In the genomic region with DNA sequence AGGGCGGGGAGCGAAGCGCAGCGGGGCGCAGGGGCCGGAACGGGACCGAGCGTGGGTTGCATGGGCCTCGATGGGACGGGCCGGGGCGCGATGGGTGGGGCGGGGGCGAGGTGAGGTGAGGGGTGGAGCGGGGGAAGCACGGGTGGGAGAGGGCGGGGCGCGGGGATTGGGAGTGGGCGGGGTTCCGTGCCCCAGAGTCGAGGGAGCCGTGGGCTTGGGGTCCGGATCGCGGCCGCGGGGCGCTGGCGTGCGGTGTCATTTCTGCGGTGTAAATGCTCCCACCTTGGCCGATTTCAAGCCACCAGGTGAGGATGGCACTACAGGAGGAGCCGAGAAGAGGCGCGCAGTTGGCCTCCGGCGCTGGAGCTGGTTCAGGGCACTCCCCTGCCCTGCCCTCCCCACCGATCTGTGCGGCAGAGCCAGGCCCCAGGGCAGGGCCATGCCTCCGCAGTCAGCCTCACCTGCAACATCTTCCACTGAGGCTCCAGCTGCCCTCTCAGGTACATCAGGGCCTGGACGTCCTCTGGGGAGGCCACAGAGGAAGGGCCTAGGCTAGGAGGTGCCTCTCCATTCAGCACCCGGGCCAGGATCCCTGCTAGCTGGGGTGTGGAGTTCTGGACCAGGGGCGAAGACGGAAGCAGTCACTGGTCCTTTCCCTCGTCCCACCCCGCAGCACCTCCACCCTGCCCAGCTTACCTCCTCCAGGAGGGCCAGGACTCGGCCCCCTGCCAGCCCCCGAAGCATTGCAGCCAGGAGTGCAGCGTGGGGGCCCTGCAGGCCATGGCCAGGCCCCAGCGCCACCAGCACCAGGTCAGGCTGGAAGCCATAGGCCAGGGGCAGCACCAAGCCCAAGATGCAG, we compare ENCODE assay signal across 8 cellular contexts. TPM values are rescaled to one million over a fixed set of nuclear protein-coding genes. Genes with fewer than 3 reads are reported as not detected.
DNase-seq lines count a peak whose midpoint lies in the region; ATAC-seq and TF ChIP-seq lines count a peak whose summit lies in the region.

No MANE protein-coding gene starts in this region.

- peaks cover 53% of the 10 kb centered on the region for H3K79me2 ChIP-seq in neural progenitor cell (ENCODE audit: low read depth)

- H2AFZ ChIP-seq in neural progenitor cell (replicated peaks), result peak overlapping the region; percentile 95

- peaks cover 36% of the 10 kb centered on the region for H3K4me1 Mint-ChIP-seq in neural progenitor cell

- TF ChIP-seq CTCF in epithelial cell of esophagus (IDR thresholded peaks at IDR 0.05; ENCODE audit: insufficient read depth, low read depth, low read length, missing control alignments) (no peak), neural progenitor cell (IDR thresholded peaks at IDR 0.05) (no peak)

- H3K9me3 Mint-ChIP-seq in neural progenitor cell, result no peaks in the 10 kb centered on the region

- H3K9ac ChIP-seq in neural progenitor cell, result peak overlapping the region; percentile 81

- peak overlapping the region; percentile 100 for H3K4me3 Mint-ChIP-seq in neural progenitor cell

- peaks cover 48% of the 10 kb centered on the region for H4K20me1 ChIP-seq in neural progenitor cell (ENCODE audit: low read depth)

- H3K36me3 ChIP-seq in SJCRH30 (peaks cover 2% of the 10 kb centered on the region), neural progenitor cell (no peaks in the 10 kb centered on the region)

- H3K4me2 ChIP-seq in neural progenitor cell, result peak overlapping the region; percentile 93

- H3K9me3 ChIP-seq in SJCRH30 (replicated peaks), result no peaks in the 10 kb centered on the region
- H3K9me3 ChIP-seq in neural progenitor cell (ENCODE audit: low read depth), result no peaks in the 10 kb centered on the region

- H3K27me3 ChIP-seq in SJCRH30, result no peaks in the 10 kb centered on the region
- no peaks in the 10 kb centered on the region for H3K27me3 ChIP-seq in neural progenitor cell

- H3F3A ChIP-seq in neural progenitor cell (ENCODE audit: low read depth), result peaks cover 26% of the 10 kb centered on the region

- DNase-seq in SJCRH30, result no peak
- DNase-seq in epithelial cell of esophagus (ENCODE audit: low read depth), result peak; percentile 48
- no peak for DNase-seq in neural progenitor cell (ENCODE audit: low spot score)
- DNase-seq in NCI-H1417 treated with DMSO at 0.1 percent for 48 hours (lab: John Stamatoyannopoulos, UW), result no peak
- no peak for DNase-seq in NCI-H2227 (lab: John Stamatoyannopoulos, UW; ENCODE audit: unreplicated experiment)
- no peak for DNase-seq in NCI-H1930 (lab: John Stamatoyannopoulos, UW)

- peaks cover 4% of the 10 kb centered on the region for H3K27me3 Mint-ChIP-seq in neural progenitor cell (ENCODE audit: insufficient read depth, low read depth)

- peaks cover 2% of the 10 kb centered on the region for H3K36me3 Mint-ChIP-seq in neural progenitor cell

- H3K27ac Mint-ChIP-seq in neural progenitor cell, result peak overlapping the region; percentile 99

- peaks cover 11% of the 10 kb centered on the region; the same call in 1 of the 2 replicates for H3K4me1 ChIP-seq in SJCRH30
- H3K4me1 ChIP-seq in neural progenitor cell, result peaks cover 18% of the 10 kb centered on the region

- H3K27ac ChIP-seq in SJCRH30, result peak overlapping the region; percentile 87
- H3K27ac ChIP-seq in neural progenitor cell, result peak overlapping the region; percentile 85

- H3K4me3 ChIP-seq in SJCRH30 (peak overlapping the region; percentile 95), epithelial cell of esophagus (ENCODE audit: low read length) (peak overlapping the region; percentile 94), neural progenitor cell (peak overlapping the region; percentile 94)

- ATAC-seq in GM21447 (IDR thresholded peaks at IDR 0.05; ENCODE audit: unreplicated experiment) (peak; percentile 2), HG02678 (IDR thresholded peaks at IDR 0.05; ENCODE audit: unreplicated experiment) (no peak)

RNA-seq across cellular contexts. Expression of gene TUBGCP6, which starts 0.6 kb away (rescaled TPM):
- 27.8 and 40.2 TPM in 2 replicates for total RNA-seq in SJCRH30 (2014; rRNA removed; shearing (Covaris generic))
- 16.9 and 44.6 TPM in 2 replicates for total RNA-seq in neural progenitor cell (ENCODE audit: low replicate concordance)

RNA-seq across cellular contexts. Expression of gene HDAC10, which starts 5.6 kb away (rescaled TPM):
- 11.2 and 21.4 TPM in 2 replicates for total RNA-seq in SJCRH30 (2014; rRNA removed; shearing (Covaris generic))
- 5.4 and 27.6 TPM in 2 replicates for total RNA-seq in neural progenitor cell (ENCODE audit: low replicate concordance)

RNA-seq across cellular contexts. Expression of gene MAPK12, which starts 16.0 kb away (rescaled TPM):
- 52.0 and 54.0 TPM in 2 replicates for total RNA-seq in SJCRH30 (2014; rRNA removed; shearing (Covaris generic))
- total RNA-seq in neural progenitor cell (ENCODE audit: low replicate concordance), result 18.7 and 28.4 TPM in 2 replicates

RNA-seq across cellular contexts. Expression of gene MAPK11, which starts 24.7 kb away (rescaled TPM):
- 3.2 and 4.2 TPM in 2 replicates for total RNA-seq in SJCRH30 (2014; rRNA removed; shearing (Covaris generic))
- 0.37 TPM in 1 of 2 replicates, not detected in the other for total RNA-seq in neural progenitor cell (ENCODE audit: low replicate concordance)

RNA-seq across cellular contexts. Expression of gene SELENOO, which starts 44.6 kb away (rescaled TPM):
- 15.4 and 16.4 TPM in 2 replicates for total RNA-seq in SJCRH30 (2014; rRNA removed; shearing (Covaris generic))
- 7.6 and 20.8 TPM in 2 replicates for total RNA-seq in neural progenitor cell (ENCODE audit: low replicate concordance)
